ENCODE assay signal across 1 cellular context in the genomic region with DNA sequence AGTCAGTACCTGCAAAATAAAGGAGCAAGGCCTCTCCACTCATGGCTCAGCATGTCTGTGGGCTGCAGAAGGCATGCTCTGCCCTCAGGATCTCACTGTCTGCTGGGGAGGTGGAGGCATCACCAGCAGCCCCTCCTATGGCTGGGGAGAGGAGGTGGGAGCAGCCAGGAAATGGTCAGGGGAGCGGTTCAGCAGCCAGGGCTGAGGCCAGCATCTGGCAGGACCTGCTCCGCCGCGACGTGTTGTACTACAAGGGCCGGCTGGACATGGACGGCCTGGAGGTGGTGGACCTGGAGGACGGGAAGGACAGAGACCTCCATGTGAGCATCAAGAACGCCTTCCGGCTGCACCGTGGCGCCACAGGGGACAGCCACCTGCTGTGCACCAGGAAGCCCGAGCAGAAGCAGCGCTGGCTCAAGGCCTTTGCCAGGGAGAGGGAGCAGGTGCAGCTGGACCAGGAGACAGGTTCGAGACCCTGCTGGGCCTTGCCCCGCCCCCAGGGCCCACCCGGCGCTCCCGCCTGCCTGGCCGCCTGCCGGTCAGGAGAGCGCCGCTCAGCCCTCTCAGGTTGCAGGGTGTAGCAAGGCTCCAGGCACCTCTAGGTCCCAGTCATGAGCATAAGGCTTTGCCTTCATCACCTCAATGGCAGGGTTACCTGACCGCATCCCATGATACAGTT.
TF ChIP-seq lines count a peak whose summit lies in the region.

No MANE protein-coding gene starts in this region.

TF ChIP-seq in GM23338, 12 proteins besides CTCF, POLR2A, EP300 and RAD21 (continued from another document):
- TF ChIP-seq, protein P1, sequence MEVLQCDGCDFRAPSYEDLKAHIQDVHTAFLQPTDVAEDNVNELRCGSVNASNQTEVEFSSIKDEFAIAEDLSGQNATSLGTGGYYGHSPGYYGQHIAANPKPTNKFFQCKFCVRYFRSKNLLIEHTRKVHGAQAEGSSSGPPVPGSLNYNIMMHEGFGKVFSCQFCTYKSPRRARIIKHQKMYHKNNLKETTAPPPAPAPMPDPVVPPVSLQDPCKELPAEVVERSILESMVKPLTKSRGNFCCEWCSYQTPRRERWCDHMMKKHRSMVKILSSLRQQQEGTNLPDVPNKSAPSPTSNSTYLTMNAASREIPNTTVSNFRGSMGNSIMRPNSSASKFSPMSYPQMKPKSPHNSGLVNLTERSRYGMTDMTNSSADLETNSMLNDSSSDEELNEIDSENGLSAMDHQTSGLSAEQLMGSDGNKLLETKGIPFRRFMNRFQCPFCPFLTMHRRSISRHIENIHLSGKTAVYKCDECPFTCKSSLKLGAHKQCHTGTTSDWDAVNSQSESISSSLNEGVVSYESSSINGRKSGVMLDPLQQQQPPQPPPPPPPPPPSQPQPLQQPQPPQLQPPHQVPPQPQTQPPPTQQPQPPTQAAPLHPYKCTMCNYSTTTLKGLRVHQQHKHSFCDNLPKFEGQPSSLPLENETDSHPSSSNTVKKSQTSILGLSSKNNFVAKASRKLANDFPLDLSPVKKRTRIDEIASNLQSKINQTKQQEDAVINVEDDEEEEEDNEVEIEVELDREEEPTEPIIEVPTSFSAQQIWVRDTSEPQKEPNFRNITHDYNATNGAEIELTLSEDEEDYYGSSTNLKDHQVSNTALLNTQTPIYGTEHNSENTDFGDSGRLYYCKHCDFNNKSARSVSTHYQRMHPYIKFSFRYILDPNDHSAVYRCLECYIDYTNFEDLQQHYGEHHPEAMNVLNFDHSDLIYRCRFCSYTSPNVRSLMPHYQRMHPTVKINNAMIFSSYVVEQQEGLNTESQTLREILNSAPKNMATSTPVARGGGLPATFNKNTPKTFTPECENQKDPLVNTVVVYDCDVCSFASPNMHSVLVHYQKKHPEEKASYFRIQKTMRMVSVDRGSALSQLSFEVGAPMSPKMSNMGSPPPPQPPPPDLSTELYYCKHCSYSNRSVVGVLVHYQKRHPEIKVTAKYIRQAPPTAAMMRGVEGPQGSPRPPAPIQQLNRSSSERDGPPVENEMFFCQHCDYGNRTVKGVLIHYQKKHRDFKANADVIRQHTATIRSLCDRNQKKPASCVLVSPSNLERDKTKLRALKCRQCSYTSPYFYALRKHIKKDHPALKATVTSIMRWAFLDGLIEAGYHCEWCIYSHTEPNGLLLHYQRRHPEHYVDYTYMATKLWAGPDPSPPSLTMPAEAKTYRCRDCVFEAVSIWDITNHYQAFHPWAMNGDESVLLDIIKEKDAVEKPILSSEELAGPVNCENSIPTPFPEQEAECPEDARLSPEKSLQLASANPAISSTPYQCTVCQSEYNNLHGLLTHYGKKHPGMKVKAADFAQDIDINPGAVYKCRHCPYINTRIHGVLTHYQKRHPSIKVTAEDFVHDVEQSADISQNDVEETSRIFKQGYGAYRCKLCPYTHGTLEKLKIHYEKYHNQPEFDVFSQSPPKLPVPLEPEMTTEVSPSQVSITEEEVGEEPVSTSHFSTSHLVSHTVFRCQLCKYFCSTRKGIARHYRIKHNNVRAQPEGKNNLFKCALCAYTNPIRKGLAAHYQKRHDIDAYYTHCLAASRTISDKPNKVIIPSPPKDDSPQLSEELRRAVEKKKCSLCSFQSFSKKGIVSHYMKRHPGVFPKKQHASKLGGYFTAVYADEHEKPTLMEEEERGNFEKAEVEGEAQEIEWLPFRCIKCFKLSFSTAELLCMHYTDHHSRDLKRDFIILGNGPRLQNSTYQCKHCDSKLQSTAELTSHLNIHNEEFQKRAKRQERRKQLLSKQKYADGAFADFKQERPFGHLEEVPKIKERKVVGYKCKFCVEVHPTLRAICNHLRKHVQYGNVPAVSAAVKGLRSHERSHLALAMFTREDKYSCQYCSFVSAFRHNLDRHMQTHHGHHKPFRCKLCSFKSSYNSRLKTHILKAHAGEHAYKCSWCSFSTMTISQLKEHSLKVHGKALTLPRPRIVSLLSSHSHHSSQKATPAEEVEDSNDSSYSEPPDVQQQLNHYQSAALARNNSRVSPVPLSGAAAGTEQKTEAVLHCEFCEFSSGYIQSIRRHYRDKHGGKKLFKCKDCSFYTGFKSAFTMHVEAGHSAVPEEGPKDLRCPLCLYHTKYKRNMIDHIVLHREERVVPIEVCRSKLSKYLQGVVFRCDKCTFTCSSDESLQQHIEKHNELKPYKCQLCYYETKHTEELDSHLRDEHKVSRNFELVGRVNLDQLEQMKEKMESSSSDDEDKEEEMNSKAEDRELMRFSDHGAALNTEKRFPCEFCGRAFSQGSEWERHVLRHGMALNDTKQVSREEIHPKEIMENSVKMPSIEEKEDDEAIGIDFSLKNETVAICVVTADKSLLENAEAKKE (CRISPR knock-in tag; IDR thresholded peaks at IDR 0.05) = no peak
- no peak for TF ChIP-seq JUNB (IDR thresholded peaks at IDR 0.05; ENCODE audit: unreplicated experiment)
- TF ChIP-seq EZH2phosphoT487 (IDR thresholded peaks at IDR 0.05; ENCODE audit: unreplicated experiment) = no peak
- no peak for TF ChIP-seq POLR2AphosphoS5 (IDR thresholded peaks at IDR 0.05; ENCODE audit: low read depth)
- TF ChIP-seq STAT1 (IDR thresholded peaks at IDR 0.05; ENCODE audit: unreplicated experiment) = no peak
- no peak for TF ChIP-seq ZNF331 (CRISPR knock-in tag; IDR thresholded peaks at IDR 0.05; ENCODE audit: low read depth)
- TF ChIP-seq EZH2 (IDR thresholded peaks at IDR 0.05; ENCODE audit: low read depth, unreplicated experiment) = no peak
